8 cellular contexts compared by ENCODE assay signal in genomic region chr11:83285131-83285770, GRCh38. TPM values are rescaled to one million over a fixed set of nuclear protein-coding genes. Genes with fewer than 3 reads are reported as not detected.
DNase-seq lines count a peak whose midpoint lies in the region; ATAC-seq, FAIRE-seq and TF ChIP-seq lines count a peak whose summit lies in the region.

No MANE protein-coding gene starts in this region.

- CTCF ChIA-PET in WTC11 (lab: Charles Lee), result interaction anchor here (1.0 to 1.2 kb wide), 3 partner anchors 10 to 128 kb away, joined by 3 to 6 read pairs (median 3); partner anchors contain the start of gene PCF11

- peak overlapping the region; percentile 99 for H3K4me3 Mint-ChIP-seq in activated CD4-positive, alpha-beta T cell treated with anti-CD3 and anti-CD28 coated beads, Interleukin-2, amount 10 ng/mL, durations not matched to agents 24 days and 14 days
- peak overlapping the region; percentile 91 for H3K4me3 Mint-ChIP-seq in WTC11

- H3K36me3 ChIP-seq in heart right ventricle (peaks cover 0 to 4% (median 0%) of the 10 kb centered on the region in 9 donors), small intestine (ENCODE audit: control insufficient read depth in 2 of 2, insufficient read depth in 2 of 2, low read length in 2 of 2) (no peaks in the 10 kb centered on the region)

- H3K9me3 ChIP-seq in heart right ventricle (no peaks in the 10 kb centered on the region), small intestine (ENCODE audit: control insufficient read depth, low read depth) (no peaks in the 10 kb centered on the region)

- peaks cover 0 to 44% (median 35%) of the 10 kb centered on the region in 9 donors for H3K4me1 ChIP-seq in heart right ventricle
- peaks cover 0 to 6% of the 10 kb centered on the region in 2 donors for H3K4me1 ChIP-seq in small intestine (ENCODE audit: control insufficient read depth in 2 of 2, insufficient read depth in 1 of 2, low read depth in 1 of 2, low read length in 1 of 2)

- peaks cover 10% of the 10 kb centered on the region for H3K27me3 Mint-ChIP-seq in activated CD4-positive, alpha-beta T cell treated with anti-CD3 and anti-CD28 coated beads, Interleukin-2, amount 10 ng/mL, durations not matched to agents 24 days and 14 days
- no peaks in the 10 kb centered on the region for H3K27me3 Mint-ChIP-seq in WTC11 (ENCODE audit: low read depth)

- 1 to 2% methylated on average over 22 of the region's 22 CpGs for WGBS in heart right ventricle, 2 donors
- WGBS in small intestine, 3 donors, result 1% methylated on average over 22 of the region's 22 CpGs

- H3K27me3 ChIP-seq in heart right ventricle, result no peaks in the 10 kb centered on the region
- H3K27me3 ChIP-seq in small intestine (ENCODE audit: control insufficient read depth in 2 of 2, insufficient read depth in 2 of 2, low read length in 2 of 2), result no peaks in the 10 kb centered on the region

- H3K27ac Mint-ChIP-seq in activated CD4-positive, alpha-beta T cell treated with anti-CD3 and anti-CD28 coated beads, Interleukin-2, amount 10 ng/mL, durations not matched to agents 24 days and 14 days, result peak overlapping the region; percentile 99
- peak overlapping the region; percentile 99 for H3K27ac Mint-ChIP-seq in WTC11

- no peak for TF ChIP-seq CTCF in WTC11 (IDR thresholded peaks at IDR 0.05)
- TF ChIP-seq CTCF in heart right ventricle (IDR thresholded peaks at IDR 0.05), result no peak

- peaks cover 11% of the 10 kb centered on the region for H3K36me3 Mint-ChIP-seq in activated CD4-positive, alpha-beta T cell treated with anti-CD3 and anti-CD28 coated beads, Interleukin-2, amount 10 ng/mL, durations not matched to agents 24 days and 14 days (ENCODE audit: low read depth)
- H3K36me3 Mint-ChIP-seq in WTC11, result peaks cover 4% of the 10 kb centered on the region

- ATAC-seq in HG03045 (IDR thresholded peaks at IDR 0.05; ENCODE audit: unreplicated experiment) (peak; percentile 42), WTC11 (peak; percentile 26), heart right ventricle (peak; percentile 50 to 84 (median 71))

- intact Hi-C loops in activated CD4-positive, alpha-beta T cell treated with anti-CD3 and anti-CD28 coated beads, Interleukin-2, amount 10 ng/mL, durations not matched to agents 24 days and 14 days (cut with micrococcal nuclease), result loop anchor here (10.0 kb wide), 1 partner anchor 290 kb away; no protein-coding TSS in a partner anchor
- intact Hi-C loops in heart right ventricle (cut with DNase I), result loop anchor here in 2 of 10 donors (10.0 kb wide), 2 partner anchors 210 to 380 kb away; partner anchors contain the start of genes DDIAS (in 1 of the 2), PRCP (in 1 of the 2) and RAB30 (in 1 of the 2)

- POLR2A ChIA-PET in WTC11 (lab: Charles Lee), result interaction anchor here (0.6 to 1.2 kb wide), 4 partner anchors 35 to 440 kb away, joined by 3 to 6 read pairs (median 5); partner anchors contain the start of genes PCF11 and PRCP

- H3K9me3 Mint-ChIP-seq in activated CD4-positive, alpha-beta T cell treated with anti-CD3 and anti-CD28 coated beads, Interleukin-2, amount 10 ng/mL, durations not matched to agents 24 days and 14 days, result peaks cover 7% of the 10 kb centered on the region
- H3K9me3 Mint-ChIP-seq in WTC11, result no peaks in the 10 kb centered on the region

- H3K4me1 Mint-ChIP-seq in activated CD4-positive, alpha-beta T cell treated with anti-CD3 and anti-CD28 coated beads, Interleukin-2, amount 10 ng/mL, durations not matched to agents 24 days and 14 days, result peaks cover 24% of the 10 kb centered on the region
- H3K4me1 Mint-ChIP-seq in WTC11, result peaks cover 27% of the 10 kb centered on the region

- H3K4me3 ChIP-seq in heart right ventricle (peak overlapping the region; percentile 56 to 90 (median 80)), small intestine (ENCODE audit: low read depth in 1 of 2, low read length in 2 of 2) (peak overlapping the region; percentile 51 to 85)

- DNase-seq in activated CD4-positive, alpha-beta T cell treated with anti-CD3 and anti-CD28 coated beads, Interleukin-2, amount 10 ng/mL, durations not matched to agents 24 days and 14 days, result no peak
- no peak for DNase-seq in activated CD4-positive, alpha-beta T cell treated with anti-CD3 and anti-CD28 coated beads for 4 hours
- DNase-seq in WTC11 (ENCODE audit: low spot score) (no peak), heart right ventricle (no peak), small intestine (no peak), Kasumi-1 (lab: John Stamatoyannopoulos, UW) (no peak), foreskin melanocyte (no peak)

- FAIRE-seq in small intestine (lab: Jason Lieb, UNC), result no peak

- H3K27ac ChIP-seq in heart right ventricle, result peak overlapping the region; percentile 87 to 99 (median 96)
- peak overlapping the region; percentile 97 for H3K27ac ChIP-seq in small intestine (ENCODE audit: low read depth in 1 of 2, low read length in 1 of 2)

TF ChIP-seq in WTC11, 78 proteins besides CTCF, POLR2A, EP300 and RAD21:
- TF ChIP-seq FOXK1 (CRISPR knock-in tag; IDR thresholded peaks at IDR 0.05) (no peak), CBFB (CRISPR knock-in tag; IDR thresholded peaks at IDR 0.05; ENCODE audit: low read depth) (0 out of 2 replicates have a peak, but pooled peaks have one; percentile 0), TP53 (CRISPR knock-in tag; IDR thresholded peaks at IDR 0.05) (no peak; the same call in 1 of the 2 replicates)
TF ChIP-seq in WTC11: peak in this region for 1.

RNA-seq across cellular contexts. Expression of gene CCDC90B, which starts 0.9 kb away (rescaled TPM):
- 24.1 and 24.7 TPM in 2 replicates for total RNA-seq in activated CD4-positive, alpha-beta T cell treated with anti-CD3 and anti-CD28 coated beads, Interleukin-2, amount 10 ng/mL, durations not matched to agents 24 days and 14 days
- total RNA-seq in WTC11 (2021), result 47.0 to 48.9 TPM (median 47.8 TPM) in 3 replicates
- total RNA-seq in heart right ventricle, result 10 to 100 TPM; 22.3 to 34.3 (median 28.2) TPM
- 10 to 100 TPM; 14.7 to 23.9 TPM for polyA plus RNA-seq in heart right ventricle
- 10 to 100 TPM; 35.5 to 60.4 (median 40.3) TPM for polyA plus RNA-seq in small intestine
